1 cellular context compared by ENCODE assay signal in genomic region chr1:232186936-232187335, GRCh38.
TF ChIP-seq lines count a peak whose summit lies in the region.

No MANE protein-coding gene starts in this region.

TF ChIP-seq in GM23338, 12 proteins besides CTCF, POLR2A, EP300 and RAD21 (continued from another document):
- TF ChIP-seq ZNF462 (CRISPR knock-in tag; IDR thresholded peaks at IDR 0.05) (no peak), REST (IDR thresholded peaks at IDR 0.05; ENCODE audit: unreplicated experiment) (no peak), STAT1 (IDR thresholded peaks at IDR 0.05; ENCODE audit: unreplicated experiment) (no peak), JUNB (IDR thresholded peaks at IDR 0.05; ENCODE audit: unreplicated experiment) (no peak), ZNF331 (CRISPR knock-in tag; IDR thresholded peaks at IDR 0.05; ENCODE audit: low read depth) (no peak)
